ENCODE assay signal across 11 cellular contexts in the genomic region with DNA sequence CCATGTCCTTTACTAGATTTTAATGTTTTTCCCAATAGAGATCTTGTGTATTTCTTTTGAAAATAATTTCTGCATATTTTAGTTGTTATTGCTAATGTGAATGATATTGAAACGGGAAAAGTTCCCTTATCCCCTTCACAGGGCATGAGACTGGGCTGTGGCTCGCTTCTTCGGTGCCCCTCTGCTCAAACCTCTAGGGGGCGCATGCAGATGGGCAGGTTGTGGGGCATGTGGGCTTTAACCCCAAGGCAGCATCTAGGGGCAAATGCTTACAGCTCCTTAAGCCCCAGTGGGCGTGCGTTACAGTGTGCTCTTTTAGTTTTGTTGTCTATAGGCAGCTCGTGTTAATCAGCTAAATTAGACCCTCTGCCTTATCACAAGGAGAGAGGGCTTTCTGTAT.
DNase-seq lines count a peak whose midpoint lies in the region; ATAC-seq, FAIRE-seq and TF ChIP-seq lines count a peak whose summit lies in the region.
"Had no signal": no experiment of that assay in that cellular context is flagged by ENCODE, and none has a peak within 500 bp of the region (broad histone marks: within the 10 kb centered on the region; RNA-seq: fewer than 3 reads in every experiment).

No MANE protein-coding gene starts in this region.

- no peak for FAIRE-seq in A549 (lab: Jason Lieb, UNC)
- FAIRE-seq: pancreas had no signal

- WGBS in A549 (ENCODE audit: missing lambda C conversion rate), result 67% methylated on average over 7 of the region's 7 CpGs

- TF ChIP-seq EP300 in A549 (IDR thresholded peaks at IDR 0.05), result no peak

- no peaks in the 10 kb centered on the region for H3K36me3 Mint-ChIP-seq in T-cell

- no peak overlapping the region for H3K4me3 Mint-ChIP-seq in T-cell
- H3K4me3 Mint-ChIP-seq: T-helper 1 cell treated with Interleukin-12 subunit alpha and Interleukin-12 subunit beta and Interleukin-4 antibody, amounts not matched to agents 30 μg/mL and 1 μg/mL, for 36 hours had no signal

- H3K9ac ChIP-seq in OCI-LY1 (ENCODE audit: low read length) (no peak overlapping the region), fibroblast of lung (ENCODE audit: insufficient read depth, low read length) (no peak overlapping the region)

- H3K4me2 ChIP-seq in A549, result no peak overlapping the region
- H3K4me2 ChIP-seq in OCI-LY1 (ENCODE audit: low read length), result no peak overlapping the region
- H3K4me2 ChIP-seq in fibroblast of lung (ENCODE audit: extremely low read depth, insufficient read depth, low read length), result no peak overlapping the region

- no peak overlapping the region for H3K27ac Mint-ChIP-seq in T-cell
- H3K27ac Mint-ChIP-seq: T-helper 1 cell treated with Interleukin-12 subunit alpha and Interleukin-12 subunit beta and Interleukin-4 antibody, amounts not matched to agents 30 μg/mL and 1 μg/mL, for 36 hours had no signal

- no peaks in the 10 kb centered on the region for H3K4me1 Mint-ChIP-seq in T-cell

- H3K4me3 ChIP-seq in A549 (no peak overlapping the region), OCI-LY1 (ENCODE audit: low read depth, low read length, poor library complexity, severe bottlenecking) (no peak overlapping the region), fibroblast of lung (replicated peaks in 1 of 4; ENCODE audit: control extremely low read depth in 1 of 4, insufficient read depth in 1 of 4, low read depth in 3 of 4, low read length in 4 of 4) (no peak overlapping the region)
- H3K4me3 ChIP-seq: pancreas had no signal

- TF ChIP-seq CTCF in A549 (IDR thresholded peaks at IDR 0.05), result peak; percentile 45; the same call in 2 of the 3 replicates
- TF ChIP-seq CTCF in OCI-LY1 (IDR thresholded peaks at IDR 0.05; ENCODE audit: low read length), result peak; percentile 50
- peak; percentile 18 to 38 for TF ChIP-seq CTCF in fibroblast of lung (conservative IDR thresholded peaks at IDR 0.05 in 1 of 2, IDR thresholded peaks at IDR 0.05 in 1 of 2; ENCODE audit: low read depth in 1 of 2, low read length in 2 of 2)

- H3K4me1 ChIP-seq in A549 (no peaks in the 10 kb centered on the region), OCI-LY1 (ENCODE audit: insufficient read depth, low read length, severe bottlenecking) (no peaks in the 10 kb centered on the region), fibroblast of lung (ENCODE audit: control insufficient read depth, extremely low read depth, insufficient read depth, low read length) (no peaks in the 10 kb centered on the region)
- H3K4me1 ChIP-seq: pancreas had no signal

- H4K20me1 ChIP-seq in OCI-LY1 (ENCODE audit: insufficient read depth, low read length) (no peaks in the 10 kb centered on the region), fibroblast of lung (ENCODE audit: control insufficient read depth, extremely low read depth, insufficient read depth, low read length) (no peaks in the 10 kb centered on the region)

- ATAC-seq in A549, result peak in 1 of 2 experiments; percentile 82; a peak in 3 of 6 replicates
- no peak for ATAC-seq in HG02970 (IDR thresholded peaks at IDR 0.05; ENCODE audit: low FRiP score, unreplicated experiment)
- no peak for ATAC-seq in HG02884 (IDR thresholded peaks at IDR 0.05; ENCODE audit: unreplicated experiment)
- no peak for ATAC-seq in T-cell (replicated peaks in 1 of 4)
- ATAC-seq: pancreas had no signal

- H2AFZ ChIP-seq in OCI-LY1 (ENCODE audit: low read length) (no peak overlapping the region), fibroblast of lung (ENCODE audit: low read length) (no peak overlapping the region)

- H3K79me2 ChIP-seq in OCI-LY1 (ENCODE audit: insufficient read depth, low read length) (no peaks in the 10 kb centered on the region), fibroblast of lung (ENCODE audit: control insufficient read depth, insufficient read depth, low read length) (no peaks in the 10 kb centered on the region)

- H3K27ac ChIP-seq in A549, result no peak overlapping the region
- H3K27ac ChIP-seq in OCI-LY1 (ENCODE audit: low read depth, low read length, poor library complexity, severe bottlenecking), result no peak overlapping the region
- H3K27ac ChIP-seq in fibroblast of lung (ENCODE audit: insufficient read depth, low read length), result no peak overlapping the region
- H3K27ac ChIP-seq: pancreas had no signal

- no peaks in the 10 kb centered on the region for H3K36me3 ChIP-seq in OCI-LY1 (ENCODE audit: insufficient read depth, low read length)
- no peaks in the 10 kb centered on the region for H3K36me3 ChIP-seq in fibroblast of lung (ENCODE audit: control insufficient read depth, insufficient read depth, low read length)
- H3K36me3 ChIP-seq: pancreas had no signal

- TF ChIP-seq RAD21 in A549 (conservative IDR thresholded peaks at IDR 0.05 in 1 of 2, IDR thresholded peaks at IDR 0.05 in 1 of 2), result peak; percentile 38 to 54; a peak in 4 of 5 replicates

- TF ChIP-seq POLR2A in A549 (IDR thresholded peaks at IDR 0.05; ENCODE audit: low read length), result no peak

- POLR2A ChIA-PET in A549 (lab: Yijun Ruan, JAX) (no interaction called here), T-cell (lab: Charles Lee) (no interaction called here)

- H3K9me3 ChIP-seq in A549, result no peaks in the 10 kb centered on the region
- no peaks in the 10 kb centered on the region for H3K9me3 ChIP-seq in OCI-LY1 (ENCODE audit: low read length)
- H3K9me3 ChIP-seq in fibroblast of lung (ENCODE audit: control insufficient read depth, insufficient read depth, low read depth, low read length), result no peaks in the 10 kb centered on the region
- H3K9me3 ChIP-seq: pancreas had no signal

- no peaks in the 10 kb centered on the region for H3K9me3 Mint-ChIP-seq in T-cell
- H3K9me3 Mint-ChIP-seq: T-helper 1 cell treated with Interleukin-12 subunit alpha and Interleukin-12 subunit beta and Interleukin-4 antibody, amounts not matched to agents 30 μg/mL and 1 μg/mL, for 36 hours had no signal

- CTCF ChIA-PET in A549 (lab: Yijun Ruan, JAX), result interaction anchor here (1.6 to 1.7 kb wide), 2 partner anchors 14 to 24 kb away, joined by 4 to 9 read pairs; no protein-coding TSS in a partner anchor
- CTCF ChIA-PET in T-cell (lab: Charles Lee), result no interaction called here

- no peaks in the 10 kb centered on the region for H3K9me2 ChIP-seq in OCI-LY1 (ENCODE audit: low read depth, low read length)

- H3K27me3 Mint-ChIP-seq in T-cell, result peaks cover 0 to 4% of the 10 kb centered on the region in 2 donors

- H3K27me3 ChIP-seq in OCI-LY1 (ENCODE audit: insufficient read depth, low read length) (no peaks in the 10 kb centered on the region), fibroblast of lung (ENCODE audit: control insufficient read depth, insufficient read depth, low read length) (no peaks in the 10 kb centered on the region)
- H3K27me3 ChIP-seq: pancreas had no signal

- H3F3A ChIP-seq in OCI-LY1 (ENCODE audit: insufficient read depth, low read length), result no peaks in the 10 kb centered on the region

- peak in 1 of 2 experiments; percentile 19 for DNase-seq in A549 (ENCODE audit: low read depth in 1 of 2, low spot score in 1 of 2)
- DNase-seq in ELR (ENCODE audit: low read depth), result peak; percentile 15
- no peak for DNase-seq in fibroblast of lung (ENCODE audit: low read depth in 2 of 2)
- DNase-seq in NCI-H2171 (lab: John Stamatoyannopoulos, UW), result no peak
- no peak for DNase-seq in T-cell
- DNase-seq: HCEC 1CT, pancreas had no signal

TF ChIP-seq in A549, 52 proteins besides CTCF, POLR2A, EP300 and RAD21:
- no peak for TF ChIP-seq FOXS1 (CRISPR knock-in tag; IDR thresholded peaks at IDR 0.05)
- peak; percentile 37; the same call in 2 of the 3 replicates for TF ChIP-seq SMC3 (IDR thresholded peaks at IDR 0.05)
